ENCODE assay signal across 19 cellular contexts in genomic region chr10:100327701-100328009, GRCh38. TPM values are rescaled to one million over a fixed set of nuclear protein-coding genes. Genes with fewer than 3 reads are reported as not detected.
DNase-seq lines count a peak whose midpoint lies in the region; ATAC-seq and TF ChIP-seq lines count a peak whose summit lies in the region.
"Had no signal": no experiment of that assay in that cellular context is flagged by ENCODE, and none has a peak within 500 bp of the region (broad histone marks: within the 10 kb centered on the region; RNA-seq: fewer than 3 reads in every experiment).

No MANE protein-coding gene starts in this region.

- DNase-seq in NCI-H1092 treated with DMSO at 0.1 percent for 48 hours (lab: John Stamatoyannopoulos, UW) = peak; percentile 41
- no peak for DNase-seq in NCI-H1092 (lab: John Stamatoyannopoulos, UW)
- peak; percentile 93 for DNase-seq in NCI-H146 treated with DMSO at 0.1 percent for 48 hours (lab: John Stamatoyannopoulos, UW; ENCODE audit: unreplicated experiment)
- DNase-seq in caudate nucleus (lab: John Stamatoyannopoulos, UW) = peak in 2 of 61 donors; percentile 3 to 5
- DNase-seq in psoas muscle = no peak
- no peak for DNase-seq in smooth muscle cell (lab: John Stamatoyannopoulos, UW; ENCODE audit: unreplicated experiment)
- DNase-seq in activated T-helper 1 cell treated with anti-CD3 and anti-CD28 coated beads, Interleukin-12 subunit alpha, Interleukin-12 subunit beta, Interleukin-2, Interleukin-4 antibody, amounts not matched to agents 30 ng/mL and 10 ng/mL and 1 ng/mL, durations not matched to agents 14 hours and 24 hours and 36 hours (ENCODE audit: low spot score) = no peak
- no peak for DNase-seq in NK-92 treated with Interleukin-12 subunit alpha and Interleukin-12 subunit beta, amount 100 ng/mL, for 24 hours (lab: John Stamatoyannopoulos, UW)
- DNase-seq: COR-L47, NCI-H1105 treated with DMSO at 0.1 percent for 48 hours, NCI-H187, NCI-H2107, NCI-H510A had no signal

- 37 to 62% (median 41%) methylated on average over 3 of the region's 3 CpGs for WGBS in psoas muscle, 3 donors
- 82% methylated on average over 3 of the region's 3 CpGs for WGBS in smooth muscle cell (ENCODE audit: low lambda C conversion rate)

- H3K9me3 Mint-ChIP-seq in activated T-helper 1 cell treated with anti-CD3 and anti-CD28 coated beads, Interleukin-12 subunit alpha, Interleukin-12 subunit beta, Interleukin-2, Interleukin-4 antibody, amounts not matched to agents 30 ng/mL and 10 ng/mL and 1 ng/mL, durations not matched to agents 14 hours and 24 hours and 36 hours = no peaks in the 10 kb centered on the region

- peak in 1 of 4 donors; percentile 6 for ATAC-seq in psoas muscle

- H3K4me3 ChIP-seq in psoas muscle (no peak overlapping the region), smooth muscle cell (no peak overlapping the region)
- H3K4me3 ChIP-seq: HAP-1 had no signal

- H3K27me3 Mint-ChIP-seq in activated T-helper 1 cell treated with anti-CD3 and anti-CD28 coated beads, Interleukin-12 subunit alpha, Interleukin-12 subunit beta, Interleukin-2, Interleukin-4 antibody, amounts not matched to agents 30 ng/mL and 10 ng/mL and 1 ng/mL, durations not matched to agents 14 hours and 24 hours and 36 hours (ENCODE audit: insufficient read depth) = peaks cover 4% of the 10 kb centered on the region

- H3K9me3 ChIP-seq in psoas muscle = no peaks in the 10 kb centered on the region
- no peaks in the 10 kb centered on the region for H3K9me3 ChIP-seq in smooth muscle cell (replicated peaks; ENCODE audit: low read depth)
- H3K9me3 ChIP-seq: HAP-1, Peyer's patch had no signal

- H3F3A ChIP-seq in smooth muscle cell (ENCODE audit: low read depth) = no peaks in the 10 kb centered on the region

- no peak for TF ChIP-seq CTCF in psoas muscle (IDR thresholded peaks at IDR 0.05)
- TF ChIP-seq CTCF in smooth muscle cell (IDR thresholded peaks at IDR 0.05; ENCODE audit: borderline replicate concordance, insufficient read depth, poor library complexity, severe bottlenecking) = no peak

- H3K4me2 ChIP-seq in smooth muscle cell = no peak overlapping the region

- H3K27ac ChIP-seq in caudate nucleus (ENCODE audit: low read depth, low read length) = peak overlapping the region; percentile 11
- H3K27ac ChIP-seq in psoas muscle = peak overlapping the region; percentile 60
- no peak overlapping the region for H3K27ac ChIP-seq in smooth muscle cell (ENCODE audit: low read depth)
- H3K27ac ChIP-seq: 22Rv1 had no signal

- no peaks in the 10 kb centered on the region for H3K79me2 ChIP-seq in smooth muscle cell (ENCODE audit: low read depth)

- intact Hi-C loops in psoas muscle (cut with DNase I) = no loop called here
- intact Hi-C loops in activated T-helper 1 cell treated with anti-CD3 and anti-CD28 coated beads, Interleukin-12 subunit alpha, Interleukin-12 subunit beta, Interleukin-2, Interleukin-4 antibody, amounts not matched to agents 30 ng/mL and 10 ng/mL and 1 ng/mL, durations not matched to agents 14 hours and 24 hours and 36 hours (cut with micrococcal nuclease) = loop anchor here (1.0 kb wide), 1 partner anchor 41 kb away; the partner anchor contains the start of gene BLOC1S2

- no peak overlapping the region for H3K9ac ChIP-seq in smooth muscle cell (ENCODE audit: low read depth)

- H2AFZ ChIP-seq in smooth muscle cell (ENCODE audit: low read depth) = no peak overlapping the region

- H4K20me1 ChIP-seq in smooth muscle cell (ENCODE audit: low read depth) = no peaks in the 10 kb centered on the region

- no peaks in the 10 kb centered on the region for H3K36me3 ChIP-seq in psoas muscle (ENCODE audit: insufficient read depth in 1 of 2, low read depth in 1 of 2)
- no peaks in the 10 kb centered on the region for H3K36me3 ChIP-seq in smooth muscle cell (ENCODE audit: low read depth)
- H3K36me3 ChIP-seq: HAP-1, Peyer's patch had no signal

- H3K4me1 ChIP-seq in psoas muscle (peaks cover 11% of the 10 kb centered on the region), smooth muscle cell (ENCODE audit: low read depth) (no peaks in the 10 kb centered on the region)
- H3K4me1 ChIP-seq: HAP-1, Peyer's patch had no signal

- H3K36me3 Mint-ChIP-seq in activated T-helper 1 cell treated with anti-CD3 and anti-CD28 coated beads, Interleukin-12 subunit alpha, Interleukin-12 subunit beta, Interleukin-2, Interleukin-4 antibody, amounts not matched to agents 30 ng/mL and 10 ng/mL and 1 ng/mL, durations not matched to agents 14 hours and 24 hours and 36 hours (ENCODE audit: low read depth) = no peaks in the 10 kb centered on the region
- H3K36me3 Mint-ChIP-seq: CD4-positive, CD25-positive, alpha-beta regulatory T cell; IgD-negative memory B cell had no signal

- H3K27ac Mint-ChIP-seq in activated T-helper 1 cell treated with anti-CD3 and anti-CD28 coated beads, Interleukin-12 subunit alpha, Interleukin-12 subunit beta, Interleukin-2, Interleukin-4 antibody, amounts not matched to agents 30 ng/mL and 10 ng/mL and 1 ng/mL, durations not matched to agents 14 hours and 24 hours and 36 hours = no peak overlapping the region

- H3K27me3 ChIP-seq in psoas muscle (ENCODE audit: insufficient read depth in 3 of 3, low read length in 2 of 3) (peaks cover 0 to 27% (median 5%) of the 10 kb centered on the region in 3 donors), smooth muscle cell (ENCODE audit: low read depth) (peaks cover 69% of the 10 kb centered on the region)
- H3K27me3 ChIP-seq: Peyer's patch had no signal

- peaks cover 13% of the 10 kb centered on the region for H3K4me1 Mint-ChIP-seq in activated T-helper 1 cell treated with anti-CD3 and anti-CD28 coated beads, Interleukin-12 subunit alpha, Interleukin-12 subunit beta, Interleukin-2, Interleukin-4 antibody, amounts not matched to agents 30 ng/mL and 10 ng/mL and 1 ng/mL, durations not matched to agents 14 hours and 24 hours and 36 hours (ENCODE audit: low read depth)

- no peak overlapping the region for H3K4me3 Mint-ChIP-seq in activated T-helper 1 cell treated with anti-CD3 and anti-CD28 coated beads, Interleukin-12 subunit alpha, Interleukin-12 subunit beta, Interleukin-2, Interleukin-4 antibody, amounts not matched to agents 30 ng/mL and 10 ng/mL and 1 ng/mL, durations not matched to agents 14 hours and 24 hours and 36 hours

RNA-seq across cellular contexts. Expression of gene PKD2L1, which starts 2.4 kb away (rescaled TPM):
- total RNA-seq in psoas muscle (not detected), smooth muscle cell (not detected in 2 replicates)
- polyA plus RNA-seq in psoas muscle (not detected), smooth muscle cell (not detected in 2 replicates)
- total RNA-seq in activated T-helper 1 cell treated with anti-CD3 and anti-CD28 coated beads, Interleukin-12 subunit alpha, Interleukin-12 subunit beta, Interleukin-2, Interleukin-4 antibody, amounts not matched to agents 30 ng/mL and 10 ng/mL and 1 ng/mL, durations not matched to agents 14 hours and 24 hours and 36 hours = not detected in 2 replicates
- total RNA-seq: CD4-positive, CD25-positive, alpha-beta regulatory T cell; LHCN-M2; Peyer's patch had no signal
- polyA plus RNA-seq: CD4-positive, CD25-positive, alpha-beta regulatory T cell; IgD-negative memory B cell had no signal

RNA-seq across cellular contexts. Expression of gene SCD, which starts 19.4 kb away (rescaled TPM):
- 10 to 100 TPM in 3 of 4 donors, 1 to 10 TPM in 1; 2.3 to 18.4 (median 12.8) TPM for total RNA-seq in psoas muscle
- 1 to 10 TPM; 1.1 to 9.5 (median 2.1) TPM for polyA plus RNA-seq in psoas muscle
- total RNA-seq in smooth muscle cell = 306 and 316 TPM in 2 replicates
- 157 and 183 TPM in 2 replicates for polyA plus RNA-seq in smooth muscle cell
- total RNA-seq in activated T-helper 1 cell treated with anti-CD3 and anti-CD28 coated beads, Interleukin-12 subunit alpha, Interleukin-12 subunit beta, Interleukin-2, Interleukin-4 antibody, amounts not matched to agents 30 ng/mL and 10 ng/mL and 1 ng/mL, durations not matched to agents 14 hours and 24 hours and 36 hours = 194 TPM in 2 replicates

RNA-seq across cellular contexts. Expression of gene BLOC1S2, which starts 41.2 kb away (rescaled TPM):
- total RNA-seq in psoas muscle (10 to 100 TPM; 36.5 to 89.0 (median 64.4) TPM), smooth muscle cell (67.2 and 82.1 TPM in 2 replicates)
- polyA plus RNA-seq in psoas muscle (100 to 1,000 TPM in 1 of 3 donors, 10 to 100 TPM in 2; 81.2 to 318 (median 89.6) TPM), smooth muscle cell (62.0 and 93.2 TPM in 2 replicates)
- 65.7 and 66.5 TPM in 2 replicates for total RNA-seq in activated T-helper 1 cell treated with anti-CD3 and anti-CD28 coated beads, Interleukin-12 subunit alpha, Interleukin-12 subunit beta, Interleukin-2, Interleukin-4 antibody, amounts not matched to agents 30 ng/mL and 10 ng/mL and 1 ng/mL, durations not matched to agents 14 hours and 24 hours and 36 hours

Comparison
In these comparisons a context has a peak if more than half of its experiments do, and no peak if none do; other contexts are left out.
1. DNase-seq: peak in NCI-H1092 treated with DMSO at 0.1 percent for 48 hours (single experiment) and NCI-H146 treated with DMSO at 0.1 percent for 48 hours (single experiment); none in NCI-H1092 (single experiment), psoas muscle (0 of 2), smooth muscle cell (single experiment), activated T-helper 1 cell treated with anti-CD3 and anti-CD28 coated beads, Interleukin-12 subunit alpha, Interleukin-12 subunit beta, Interleukin-2, Interleukin-4 antibody, amounts not matched to agents 30 ng/mL and 10 ng/mL and 1 ng/mL, durations not matched to agents 14 hours and 24 hours and 36 hours (single experiment) and NK-92 treated with Interleukin-12 subunit alpha and Interleukin-12 subunit beta, amount 100 ng/mL, for 24 hours (single experiment).
2. RNA of gene SCD, which starts 19.4 kb away (total RNA-seq): 306 to 316 TPM in smooth muscle cell and 194 TPM in activated T-helper 1 cell treated with anti-CD3 and anti-CD28 coated beads, Interleukin-12 subunit alpha, Interleukin-12 subunit beta, Interleukin-2, Interleukin-4 antibody, amounts not matched to agents 30 ng/mL and 10 ng/mL and 1 ng/mL, durations not matched to agents 14 hours and 24 hours and 36 hours; 2.3 to 18.4 TPM in psoas muscle; every median in the first group is over 10 times any median in the second.